ENCODE assay signal across 14 cellular contexts in the genomic region with DNA sequence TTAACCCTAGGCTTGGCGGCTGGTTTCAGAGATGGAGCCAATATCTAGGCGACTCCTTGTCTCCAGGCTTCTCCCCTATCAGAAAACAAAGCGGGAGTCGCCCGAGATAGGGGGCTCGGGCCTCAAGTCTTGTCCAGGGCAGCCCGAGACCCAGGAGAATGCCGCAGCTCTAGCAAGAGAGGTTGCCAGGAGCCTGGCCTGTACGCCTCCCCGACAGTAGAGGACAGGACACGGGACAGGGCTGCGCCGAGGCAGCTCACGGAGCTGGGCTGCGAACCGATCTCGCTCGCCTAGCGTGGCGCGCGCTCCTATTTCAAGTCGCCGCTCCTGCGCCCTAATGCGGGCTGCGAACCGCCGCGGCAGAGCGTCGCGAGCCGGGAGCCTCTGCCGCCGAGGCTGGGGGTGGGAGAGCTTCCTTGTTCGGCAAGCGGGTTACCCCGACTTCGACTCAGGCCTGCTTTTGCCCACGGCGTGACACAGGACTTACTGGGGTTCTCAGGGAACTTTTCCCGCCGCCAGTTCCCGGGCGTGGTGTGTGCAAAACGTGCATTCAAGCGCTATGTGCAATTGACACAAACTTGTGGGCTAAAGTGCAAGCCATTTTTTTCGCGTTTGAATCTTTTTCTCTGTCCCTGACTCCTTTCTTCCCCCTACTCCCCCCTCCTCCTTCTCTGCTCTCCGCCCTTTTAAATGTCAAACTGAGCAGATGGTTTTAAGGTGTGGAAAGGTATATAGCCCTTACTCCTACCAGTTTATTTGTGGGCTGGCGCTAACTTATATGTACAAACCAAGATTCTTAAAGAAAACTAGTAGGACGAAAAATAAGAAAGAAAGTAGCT. TPM values are rescaled to one million over a fixed set of nuclear protein-coding genes. Genes with fewer than 3 reads are reported as not detected.
DNase-seq lines count a peak whose midpoint lies in the region; ATAC-seq, FAIRE-seq and TF ChIP-seq lines count a peak whose summit lies in the region.
"Had no signal": no experiment of that assay in that cellular context is flagged by ENCODE, and none has a peak within 500 bp of the region (broad histone marks: within the 10 kb centered on the region; RNA-seq: fewer than 3 reads in every experiment).

No MANE protein-coding gene starts in this region.

- H3K9me3 ChIP-seq in HepG2 (ENCODE audit: low read length) (no peaks in the 10 kb centered on the region), subcutaneous abdominal adipose tissue (ENCODE audit: control insufficient read depth in 5 of 5, low read length in 5 of 5) (no peaks in the 10 kb centered on the region)

- TF ChIP-seq RAD21 in HepG2 (CRISPR knock-in tag; IDR thresholded peaks at IDR 0.05), result no peak

- WGBS in HepG2 (ENCODE audit: low lambda C conversion rate), result 97% methylated on average over 35 of the region's 53 CpGs

- intact Hi-C loops in HepG2 (cut with micrococcal nuclease; ENCODE audit: unreplicated experiment), result loop anchor here (5.0 to 10.0 kb wide), 4 partner anchors 67 to 743 kb away; no protein-coding TSS in a partner anchor

- no peaks in the 10 kb centered on the region for H3K36me3 ChIP-seq in HepG2 (replicated peaks in 1 of 2; ENCODE audit: control insufficient read depth in 1 of 2, insufficient read depth in 2 of 2, low read length in 2 of 2)
- no peaks in the 10 kb centered on the region for H3K36me3 ChIP-seq in subcutaneous abdominal adipose tissue (ENCODE audit: control insufficient read depth in 5 of 5, insufficient read depth in 5 of 5, low read length in 5 of 5)

- 0 out of 4 replicates have a peak, but pooled peaks of 1 of the 2 experiments have one; percentile 16 for TF ChIP-seq POLR2A in HepG2 (IDR thresholded peaks at IDR 0.05; ENCODE audit: insufficient read depth in 1 of 2, low read depth in 2 of 2, low read length in 2 of 2)

- no peaks in the 10 kb centered on the region for H4K20me1 ChIP-seq in HepG2 (ENCODE audit: insufficient read depth, low read length)

- H3K4me3 ChIP-seq in coronary artery (peak overlapping the region; percentile 56), HepG2 (replicated peaks in 1 of 3; ENCODE audit: insufficient read depth in 1 of 3, low read depth in 2 of 3, low read length in 3 of 3) (no peak overlapping the region), subcutaneous abdominal adipose tissue (ENCODE audit: low read depth in 1 of 5, low read length in 5 of 5) (peak overlapping the region in 4 of 5 donors; percentile 32 to 53 (median 44))

- H2AFZ ChIP-seq in HepG2 (ENCODE audit: low read length), result no peak overlapping the region

- peaks cover 43% of the 10 kb centered on the region for H3K79me2 ChIP-seq in HepG2 (ENCODE audit: insufficient read depth, low read length)

- CTCF ChIA-PET in HepG2 (lab: Yijun Ruan, JAX; ENCODE audit: low intra/inter-chr PET ratio, low total read pairs), result no interaction called here

- no TSS peak for BruUV-seq in HepG2 (replicated peaks; lab: Mats Ljungman, UMichigan)

- H3K4me1 ChIP-seq in HepG2 (ENCODE audit: insufficient read depth, low read length) (peaks cover 53% of the 10 kb centered on the region), subcutaneous abdominal adipose tissue (ENCODE audit: control insufficient read depth in 5 of 5, insufficient read depth in 5 of 5, low read length in 5 of 5) (peaks cover 0 to 57% (median 51%) of the 10 kb centered on the region in 5 donors)

- POLR2A ChIA-PET in HepG2 (lab: Yijun Ruan, JAX), result interaction anchor here (1.2 to 2.7 kb wide), 2 partner anchors 42 to 43 kb away, joined by 5 to 38 read pairs; no protein-coding TSS in a partner anchor

- H3K27ac ChIP-seq in coronary artery, result no peak overlapping the region
- H3K27ac ChIP-seq in HepG2 (ENCODE audit: extremely low read length, insufficient read depth, low read length), result peak overlapping the region; percentile 11
- no peak overlapping the region for H3K27ac ChIP-seq in subcutaneous abdominal adipose tissue (ENCODE audit: low read depth, low read length)

- TF ChIP-seq CTCF in coronary artery (IDR thresholded peaks at IDR 0.05) (no peak), HepG2 (CRISPR knock-in tag; IDR thresholded peaks at IDR 0.05) (no peak)

- H3K27me3 ChIP-seq in HepG2 (ENCODE audit: control insufficient read depth in 1 of 2, insufficient read depth in 2 of 2, low read length in 2 of 2) (no peaks in the 10 kb centered on the region; a peak in 1 of 5 replicates), subcutaneous abdominal adipose tissue (ENCODE audit: control insufficient read depth in 5 of 5, insufficient read depth in 4 of 5, low read length in 5 of 5) (peaks cover 53 to 76% (median 68%) of the 10 kb centered on the region in 5 donors)

- no peak for FAIRE-seq in HepG2 (lab: Jason Lieb, UNC)

- in situ Hi-C loops in HepG2 (cut with HindIII; ENCODE audit: extremely low pct_ligation_motif_present, low pct_unique_long_range_greater_than_20kb), result loop anchor here (10.0 to 25.0 kb wide), 3 partner anchors 421 to 748 kb away; no protein-coding TSS in a partner anchor

- peak; percentile 30 to 39 for DNase-seq in activated T-cell treated with anti-CD3 and anti-CD28 coated beads, Interleukin-2, amount 50 U/mL, for 48 hours
- no peak for DNase-seq in activated T-cell treated with anti-CD3 and anti-CD28 coated beads, Interleukin-2, amount 50 U/mL, for 1 hour
- DNase-seq in coronary artery (ENCODE audit: low spot score), result no peak
- no peak for DNase-seq in HepG2 (ENCODE audit: low spot score)
- no peak for DNase-seq in NCI-H2107 treated with DMSO at 0.1 percent for 48 hours (lab: John Stamatoyannopoulos, UW; ENCODE audit: unreplicated experiment)
- no peak for DNase-seq in LoVo (ENCODE audit: low spot score)
- DNase-seq in activated CD4-positive, CD25-positive, alpha-beta regulatory T cell (lab: John Stamatoyannopoulos, UW), result no peak
- DNase-seq: activated B cell treated with CpG ODN at 0.5 μM for 24 hours, AML-193, amygdala, midbrain, substantia nigra had no signal

- no peak overlapping the region for H3K4me2 ChIP-seq in HepG2 (ENCODE audit: low read depth, low read length)

- TF ChIP-seq EP300 in HepG2 (IDR thresholded peaks at IDR 0.05; ENCODE audit: low read depth in 2 of 2, low read length in 2 of 2) (no peak), HepG2 (CRISPR knock-in tag; IDR thresholded peaks at IDR 0.05; ENCODE audit: borderline replicate concordance) (no peak)

- H3K9ac ChIP-seq in HepG2 (ENCODE audit: insufficient read depth, low read depth, low read length) (no peak overlapping the region), subcutaneous abdominal adipose tissue (ENCODE audit: low read length in 5 of 5) (no peak overlapping the region)

- ATAC-seq in HepG2, result no peak

TF ChIP-seq in HepG2, 621 proteins besides CTCF, POLR2A, EP300 and RAD21 (continues in another document):
- TF ChIP-seq NRL (CRISPR knock-in tag; IDR thresholded peaks at IDR 0.05; ENCODE audit: borderline replicate concordance) (0 out of 2 replicates have a peak, but pooled peaks have one; percentile 35), GFI1 (CRISPR knock-in tag; IDR thresholded peaks at IDR 0.05; ENCODE audit: borderline replicate concordance) (no peak), NR3C1 (CRISPR knock-in tag; IDR thresholded peaks at IDR 0.05) (no peak), ZNF557 (CRISPR knock-in tag; IDR thresholded peaks at IDR 0.05) (no peak), GABPB1 (CRISPR knock-in tag; IDR thresholded peaks at IDR 0.05) (peak; percentile 27; the same call in 1 of the 2 replicates), HOXA3 (CRISPR knock-in tag; IDR thresholded peaks at IDR 0.05) (no peak), ZNF768 (CRISPR knock-in tag; IDR thresholded peaks at IDR 0.05) (peak; percentile 40; the same call in 1 of the 2 replicates), NCOA1 (CRISPR knock-in tag; IDR thresholded peaks at IDR 0.05) (no peak), ZNF160 (CRISPR knock-in tag; IDR thresholded peaks at IDR 0.05) (no peak)
- TF ChIP-seq, protein P1, sequence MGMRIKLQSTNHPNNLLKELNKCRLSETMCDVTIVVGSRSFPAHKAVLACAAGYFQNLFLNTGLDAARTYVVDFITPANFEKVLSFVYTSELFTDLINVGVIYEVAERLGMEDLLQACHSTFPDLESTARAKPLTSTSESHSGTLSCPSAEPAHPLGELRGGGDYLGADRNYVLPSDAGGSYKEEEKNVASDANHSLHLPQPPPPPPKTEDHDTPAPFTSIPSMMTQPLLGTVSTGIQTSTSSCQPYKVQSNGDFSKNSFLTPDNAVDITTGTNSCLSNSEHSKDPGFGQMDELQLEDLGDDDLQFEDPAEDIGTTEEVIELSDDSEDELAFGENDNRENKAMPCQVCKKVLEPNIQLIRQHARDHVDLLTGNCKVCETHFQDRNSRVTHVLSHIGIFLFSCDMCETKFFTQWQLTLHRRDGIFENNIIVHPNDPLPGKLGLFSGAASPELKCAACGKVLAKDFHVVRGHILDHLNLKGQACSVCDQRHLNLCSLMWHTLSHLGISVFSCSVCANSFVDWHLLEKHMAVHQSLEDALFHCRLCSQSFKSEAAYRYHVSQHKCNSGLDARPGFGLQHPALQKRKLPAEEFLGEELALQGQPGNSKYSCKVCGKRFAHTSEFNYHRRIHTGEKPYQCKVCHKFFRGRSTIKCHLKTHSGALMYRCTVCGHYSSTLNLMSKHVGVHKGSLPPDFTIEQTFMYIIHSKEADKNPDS (CRISPR knock-in tag; IDR thresholded peaks at IDR 0.05), result no peak

RNA-seq across cellular contexts. Expression of gene PROX1, which starts 2.4 kb away (rescaled TPM):
- total RNA-seq in HepG2 (2016; rRNA removed; fragmentation: Illumina TruSeq; extraction: Trizol), result 30.2 and 48.5 TPM in 2 replicates
- 18.3 and 23.4 TPM in 2 replicates for total RNA-seq in HepG2 (2016; cell fraction: cytosol; rRNA removed; fragmentation: Illumina TruSeq; extraction: Trizol; ENCODE audit: low read depth)
- 30.0 and 40.1 TPM in 2 replicates for total RNA-seq in HepG2 (2016; cell fraction: insoluble cytoplasmic fraction; rRNA removed; fragmentation: Illumina TruSeq; extraction: Trizol)
- total RNA-seq in HepG2 (2016; cell fraction: membrane; rRNA removed; fragmentation: Illumina TruSeq; extraction: Trizol), result 37.4 and 49.2 TPM in 2 replicates
- total RNA-seq in HepG2 (2016; cell fraction: nucleus; rRNA removed; fragmentation: Illumina TruSeq; extraction: Trizol), result 48.9 and 52.6 TPM in 2 replicates
- 10.0 and 12.3 TPM in 2 replicates for polyA plus RNA-seq in HepG2 (2011; rRNA removed)
- polyA plus RNA-seq in HepG2 (2011; cell fraction: cytosol; rRNA removed), result 6.4 and 10.1 TPM in 2 replicates
- polyA plus RNA-seq in HepG2 (2011; cell fraction: nucleus; rRNA removed), result 24.5 and 25.6 TPM in 2 replicates
- 32.4 and 38.1 TPM in 2 replicates for polyA plus RNA-seq in HepG2 (2012)
- polyA plus RNA-seq in HepG2 (2016; cell fraction: cytosol; fragmentation: Illumina TruSeq; extraction: Trizol; ENCODE audit: low read depth), result 0.63 and 0.75 TPM in 2 replicates
- 32.3 and 34.3 TPM in 2 replicates for polyA plus RNA-seq in HepG2 (2016; cell fraction: insoluble cytoplasmic fraction; fragmentation: Illumina TruSeq; extraction: Trizol; ENCODE audit: low read depth)
- 2.9 and 3.5 TPM in 2 replicates for polyA plus RNA-seq in HepG2 (2016; cell fraction: membrane; fragmentation: Illumina TruSeq; extraction: Trizol; ENCODE audit: low read depth)
- polyA plus RNA-seq in HepG2 (2016; cell fraction: nucleus; fragmentation: Illumina TruSeq; extraction: Trizol; ENCODE audit: insufficient read depth, low read depth), result 47.2 and 51.1 TPM in 2 replicates
- polyA minus RNA-seq in HepG2 (2011; rRNA and poly(A)+ RNA removed; ENCODE audit: low replicate concordance), result 40.4 TPM in 1 of 2 replicates, not detected in the other
- polyA minus RNA-seq in HepG2 (2011; cell fraction: cytosol; rRNA and poly(A)+ RNA removed), result 37.0 and 45.5 TPM in 2 replicates
- 45.6 and 52.3 TPM in 2 replicates for polyA minus RNA-seq in HepG2 (2011; cell fraction: nucleus; rRNA and poly(A)+ RNA removed)
- total RNA-seq: OCI-LY7 had no signal

Comparison
In these comparisons a context has a peak if more than half of its experiments do, and no peak if none do; other contexts are left out.
1. DNase-seq: peak in activated T-cell treated with anti-CD3 and anti-CD28 coated beads, Interleukin-2, amount 50 U/mL, for 48 hours (2 of 2); none in activated T-cell treated with anti-CD3 and anti-CD28 coated beads, Interleukin-2, amount 50 U/mL, for 1 hour (single experiment), coronary artery (single experiment), HepG2 (single experiment), NCI-H2107 treated with DMSO at 0.1 percent for 48 hours (single experiment), LoVo (single experiment) and activated CD4-positive, CD25-positive, alpha-beta regulatory T cell (0 of 4).
2. H3K4me3 ChIP-seq: peak in coronary artery (single experiment) and subcutaneous abdominal adipose tissue (4 of 5); none in HepG2 (0 of 3).